Comparison of ENCODE assay signal across 8 cellular contexts in the genomic region with DNA sequence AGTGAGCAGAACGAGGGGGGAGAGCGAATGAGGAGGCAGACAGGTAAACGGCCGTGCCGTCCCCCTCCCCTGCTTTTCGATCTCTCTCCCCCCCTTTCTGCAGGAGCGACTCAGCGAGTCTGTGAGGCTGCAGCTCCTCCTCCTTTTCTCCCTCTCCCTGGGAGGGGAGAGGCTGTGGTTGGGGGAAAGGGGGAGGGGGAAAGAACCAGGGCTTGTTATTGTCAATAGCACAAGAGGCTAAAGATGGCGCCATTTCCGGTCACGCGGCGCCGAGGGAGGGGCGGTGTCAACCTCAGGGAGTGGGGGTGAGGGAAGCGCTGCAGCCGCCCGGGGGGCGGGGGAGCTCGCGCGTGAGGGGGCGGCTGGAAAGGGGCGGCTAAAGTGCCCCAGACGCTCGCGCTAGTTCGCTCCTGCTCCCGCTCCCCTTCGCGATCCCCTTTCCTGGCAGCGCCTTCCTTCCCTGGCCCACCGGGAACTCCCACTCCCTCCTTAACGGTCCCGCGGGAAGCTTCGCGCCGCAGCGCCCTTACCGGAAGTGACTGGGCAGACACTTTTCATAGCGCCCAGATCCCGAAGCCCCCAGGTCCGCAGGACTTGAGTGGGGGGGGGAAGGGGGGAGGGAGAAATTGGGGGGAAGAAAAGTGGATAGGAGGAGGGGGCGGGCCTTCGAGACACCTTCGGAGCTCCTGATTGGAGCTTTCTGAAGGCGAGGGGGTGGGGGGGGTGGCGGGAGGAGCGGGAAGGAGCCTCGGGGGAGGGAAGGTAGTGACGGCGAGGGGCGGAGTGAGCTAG.
DNase-seq lines count a peak whose midpoint lies in the region; ATAC-seq and TF ChIP-seq lines count a peak whose summit lies in the region.

A gene (minus strand): TSS at position 121 of the 792 bp plus-strand sequence. CDS start 324 bp downstream, outside the sequence.

- DNase-seq in Ammon's horn (ENCODE audit: low spot score): peak; percentile 94
- DNase-seq in GM19238 (ENCODE audit: insufficient read length, low spot score): peak; percentile 45
- peak; percentile 95 to 98 for DNase-seq in NCI-H524 (lab: John Stamatoyannopoulos, UW)
- DNase-seq in activated CD4-positive, alpha-beta T cell treated with anti-CD3 and anti-CD28 coated beads for 4 hours: peak; percentile 86 to 87
- peak; percentile 97 for DNase-seq in choroid plexus epithelial cell (ENCODE audit: low read depth)
- DNase-seq in kidney tubule cell (ENCODE audit: low spot score): peak; percentile 91
- DNase-seq in stimulated activated CD4-positive, alpha-beta T cell treated with anti-CD3 and anti-CD28 coated beads, Interleukin-1b, Interleukin-23, amount 100 ng/mL, for 1 hour (ENCODE audit: low read depth in 2 of 2): peak; percentile 69 to 78

- no peak for TF ChIP-seq CTCF in choroid plexus epithelial cell (conservative IDR thresholded peaks at IDR 0.05; ENCODE audit: low read depth, low read length)

- ATAC-seq in HG03442 (IDR thresholded peaks at IDR 0.05; ENCODE audit: unreplicated experiment): peak; percentile 83

- H3K4me3 ChIP-seq in choroid plexus epithelial cell (ENCODE audit: low read depth, low read length): peak within 1 kb of the TSS; percentile 74

Comparison
In these comparisons a context has a peak if more than half of its experiments do, and no peak if none do; other contexts are left out.
1. Peak in every context shown above with its lines: DNase-seq, ATAC-seq and H3K4me3 ChIP-seq.
2. DNase-seq: peak in every context shown above with its lines; median percentile 97 in choroid plexus epithelial cell; 96 in NCI-H524; 94 in Ammon's horn; 91 in kidney tubule cell; 86 in activated CD4-positive, alpha-beta T cell treated with anti-CD3 and anti-CD28 coated beads for 4 hours; 74 in stimulated activated CD4-positive, alpha-beta T cell treated with anti-CD3 and anti-CD28 coated beads, Interleukin-1b, Interleukin-23, amount 100 ng/mL, for 1 hour; 45 in GM19238.